Comparison of ENCODE assay signal across 19 cellular contexts in genomic region chr1:87718241-87718950, GRCh38.
DNase-seq lines count a peak whose midpoint lies in the region; ATAC-seq and TF ChIP-seq lines count a peak whose summit lies in the region.
"Had no signal": no experiment of that assay in that cellular context is flagged by ENCODE, and none has a peak within 500 bp of the region (broad histone marks: within the 10 kb centered on the region; RNA-seq: fewer than 3 reads in every experiment).

No MANE protein-coding gene starts in this region.

- H3K36me3 ChIP-seq in hepatocyte (replicated peaks; ENCODE audit: insufficient read depth, low read depth): no peaks in the 10 kb centered on the region
- H3K36me3 ChIP-seq: esophagus muscularis mucosa, tibial artery had no signal

- H2AFZ ChIP-seq in hepatocyte: no peak overlapping the region

- no peaks in the 10 kb centered on the region for H3K9me3 Mint-ChIP-seq in stimulated activated memory B cell treated with anti-CD40 and anti-IgM and Interleukin-4, amounts not matched to agents 10 μg/mL and 1 μg/mL and 100 μg/mL, for 72 hours
- H3K9me3 Mint-ChIP-seq: CD4-positive, alpha-beta T cell; H9 had no signal

- H3K4me1 ChIP-seq in hepatocyte (ENCODE audit: insufficient read depth): peaks cover 33% of the 10 kb centered on the region
- H3K4me1 ChIP-seq: tibial artery had no signal

- H3K4me3 ChIP-seq in hepatocyte: no peak overlapping the region
- H3K4me3 ChIP-seq: esophagus muscularis mucosa, tibial artery had no signal

- peak overlapping the region; percentile 20 for H3K4me2 ChIP-seq in hepatocyte

- peak; percentile 15 for DNase-seq in DMS153 treated with DMSO at 0.1 percent for 48 hours (lab: John Stamatoyannopoulos, UW; ENCODE audit: unreplicated experiment)
- peak; percentile 74 for DNase-seq in NCI-H1105 treated with DMSO at 0.1 percent for 48 hours (lab: John Stamatoyannopoulos, UW)
- DNase-seq in hepatocyte (ENCODE audit: low spot score): peak; percentile 49
- no peak for DNase-seq in GM10248 (ENCODE audit: extremely low spot score)
- no peak for DNase-seq in activated CD4-positive, CD25-positive, alpha-beta regulatory T cell treated with anti-CD3 and anti-CD28 coated beads, Interleukin-2, amount 50 U/mL, for 72 hours
- no peak for DNase-seq in dedifferentiated amniotic fluid mesenchymal stem cell (ENCODE audit: extremely low spot score)
- DNase-seq: activated CD4-positive, alpha-beta T cell treated with anti-CD3 and anti-CD28 coated beads for 1 hour; CD4-positive, alpha-beta T cell; effector memory CD4-positive, alpha-beta T cell; H9; midbrain; NCI-H1694; posterior cingulate gyrus; stimulated activated naive CD8-positive, alpha-beta T cell treated with anti-CD3 and anti-CD28 coated beads, Interleukin-15, Interleukin-2, amounts not matched to agents 100 U/mL and 50 U/mL, for 24 hours; tibial artery had no signal

- peaks cover 13% of the 10 kb centered on the region for H3K4me1 Mint-ChIP-seq in stimulated activated memory B cell treated with anti-CD40 and anti-IgM and Interleukin-4, amounts not matched to agents 10 μg/mL and 1 μg/mL and 100 μg/mL, for 72 hours

- H3K27me3 ChIP-seq in hepatocyte: no peaks in the 10 kb centered on the region
- H3K27me3 ChIP-seq: esophagus muscularis mucosa, tibial artery had no signal

- TF ChIP-seq CTCF in 22Rv1 (IDR thresholded peaks at IDR 0.05) (no peak), hepatocyte (IDR thresholded peaks at IDR 0.05; ENCODE audit: poor library complexity) (no peak), GM10248 (IDR thresholded peaks at IDR 0.05; ENCODE audit: control extremely low read depth, extremely low read depth, low read depth, missing control alignments) (no peak)

- ATAC-seq in stimulated activated memory B cell treated with anti-CD40 and anti-IgM and Interleukin-4, amounts not matched to agents 10 μg/mL and 1 μg/mL and 100 μg/mL, for 72 hours: no peak
- ATAC-seq: stimulated activated naive CD8-positive, alpha-beta T cell treated with anti-CD3 and anti-CD28 coated beads, Interleukin-15, Interleukin-2, amounts not matched to agents 100 U/mL and 50 U/mL, for 24 hours had no signal

- H3K27ac ChIP-seq in 22Rv1: peak overlapping the region; percentile 17; the same call in 1 of the 2 replicates
- H3K27ac ChIP-seq in hepatocyte: peak overlapping the region; percentile 80
- H3K27ac ChIP-seq: esophagus muscularis mucosa, tibial artery had no signal

- POLR2A ChIA-PET in GM10248 (lab: Yijun Ruan, JAX): no interaction called here

- H3K9me2 ChIP-seq in hepatocyte (replicated peaks; ENCODE audit: insufficient read depth): no peaks in the 10 kb centered on the region

- no peaks in the 10 kb centered on the region for H3K79me2 ChIP-seq in hepatocyte

- no peaks in the 10 kb centered on the region for H3K27me3 Mint-ChIP-seq in stimulated activated memory B cell treated with anti-CD40 and anti-IgM and Interleukin-4, amounts not matched to agents 10 μg/mL and 1 μg/mL and 100 μg/mL, for 72 hours
- H3K27me3 Mint-ChIP-seq: activated naive CD8-positive, alpha-beta T cell; CD4-positive, alpha-beta T cell had no signal

- WGBS in hepatocyte (ENCODE audit: low lambda C conversion rate, missing lambda C conversion rate): 62% methylated on average over 1 of the region's 1 CpG

- H3K27ac Mint-ChIP-seq in stimulated activated memory B cell treated with anti-CD40 and anti-IgM and Interleukin-4, amounts not matched to agents 10 μg/mL and 1 μg/mL and 100 μg/mL, for 72 hours: no peak overlapping the region
- H3K27ac Mint-ChIP-seq: activated naive CD8-positive, alpha-beta T cell; CD4-positive, alpha-beta T cell; H9 had no signal

- H3K4me3 Mint-ChIP-seq in stimulated activated memory B cell treated with anti-CD40 and anti-IgM and Interleukin-4, amounts not matched to agents 10 μg/mL and 1 μg/mL and 100 μg/mL, for 72 hours: no peak overlapping the region
- H3K4me3 Mint-ChIP-seq: activated naive CD8-positive, alpha-beta T cell; CD4-positive, alpha-beta T cell; H9 had no signal

- H4K20me1 ChIP-seq in hepatocyte (ENCODE audit: insufficient read depth, poor library complexity, severe bottlenecking): no peaks in the 10 kb centered on the region

- CTCF ChIA-PET in GM10248 (lab: Yijun Ruan, JAX): interaction anchor here (1.3 kb wide), 1 partner anchor 18 kb away, joined by 3 read pairs; no protein-coding TSS in a partner anchor

- H3K36me3 Mint-ChIP-seq in stimulated activated memory B cell treated with anti-CD40 and anti-IgM and Interleukin-4, amounts not matched to agents 10 μg/mL and 1 μg/mL and 100 μg/mL, for 72 hours: no peaks in the 10 kb centered on the region
- H3K36me3 Mint-ChIP-seq: activated naive CD8-positive, alpha-beta T cell had no signal

- no peaks in the 10 kb centered on the region for H3K9me3 ChIP-seq in hepatocyte (ENCODE audit: low read depth)
- H3K9me3 ChIP-seq: esophagus muscularis mucosa, tibial artery had no signal

Comparison
In these comparisons a context has a peak if more than half of its experiments do, and no peak if none do; other contexts are left out.
1. DNase-seq: peak in DMS153 treated with DMSO at 0.1 percent for 48 hours (single experiment), NCI-H1105 treated with DMSO at 0.1 percent for 48 hours (single experiment) and hepatocyte (single experiment); none in GM10248 (single experiment), activated CD4-positive, CD25-positive, alpha-beta regulatory T cell treated with anti-CD3 and anti-CD28 coated beads, Interleukin-2, amount 50 U/mL, for 72 hours (single experiment) and dedifferentiated amniotic fluid mesenchymal stem cell (single experiment).